ENCODE assay signal across 20 cellular contexts in genomic region chr4:151248519-151248918, GRCh38. TPM values are rescaled to one million over a fixed set of nuclear protein-coding genes. Genes with fewer than 3 reads are reported as not detected.
DNase-seq lines count a peak whose midpoint lies in the region; ATAC-seq and TF ChIP-seq lines count a peak whose summit lies in the region.
"Had no signal": no experiment of that assay in that cellular context is flagged by ENCODE, and none has a peak within 500 bp of the region (broad histone marks: within the 10 kb centered on the region; RNA-seq: fewer than 3 reads in every experiment).

No MANE protein-coding gene starts in this region.

- WGBS in right lobe of liver (ENCODE audit: insufficient coverage, low coverage, low lambda C conversion rate, missing lambda C conversion rate), result 35% methylated on average over 2 of the region's 2 CpGs

- peaks cover 0 to 69% (median 9%) of the 10 kb centered on the region in 4 donors for H3K4me1 ChIP-seq in right lobe of liver

- DNase-seq in HuH-7 (ENCODE audit: low spot score), result peak; percentile 47
- DNase-seq in left lobe of liver (ENCODE audit: low spot score), result peak; percentile 66
- peak in 1 of 3 donors; percentile 67 for DNase-seq in right lobe of liver
- DNase-seq in cerebellar cortex (ENCODE audit: low spot score), result no peak
- DNase-seq: C1 segment of cervical spinal cord; Calu3; CD4-positive, alpha-beta memory T cell; COR-L47; DMS53; DMS79 treated with DMSO at 0.1 percent for 48 hours; GM23248; HFFc6 had no signal

- intact Hi-C loops in right lobe of liver (cut with DNase I), result no loop called here

- H3K27me3 ChIP-seq in right lobe of liver, result no peaks in the 10 kb centered on the region

- ATAC-seq in left lobe of liver (peak; percentile 70), right lobe of liver (peak; percentile 54 to 79 (median 63)), HG03045 (IDR thresholded peaks at IDR 0.05; ENCODE audit: unreplicated experiment) (no peak), GM19452 (IDR thresholded peaks at IDR 0.05; ENCODE audit: unreplicated experiment) (no peak)
- ATAC-seq: GM12878 had no signal

- TF ChIP-seq POLR2A in right lobe of liver (IDR thresholded peaks at IDR 0.05), result no peak

- H3K9me3 ChIP-seq in right lobe of liver, result no peaks in the 10 kb centered on the region
- H3K9me3 ChIP-seq: HAP-1 had no signal

- no peak for TF ChIP-seq CTCF in right lobe of liver (IDR thresholded peaks at IDR 0.05)

- no peak overlapping the region for H3K4me3 ChIP-seq in right lobe of liver
- H3K4me3 ChIP-seq: GM12878, GM23248, HAP-1 had no signal

- H3K36me3 ChIP-seq in right lobe of liver, result no peaks in the 10 kb centered on the region
- H3K36me3 ChIP-seq: HAP-1 had no signal

- peak overlapping the region in 2 of 3 donors; percentile 39 to 88 for H3K27ac ChIP-seq in right lobe of liver
- H3K27ac ChIP-seq: GM23248 had no signal

RNA-seq across cellular contexts. Expression of gene PRSS48, which starts 28.4 kb away (rescaled TPM):
- total RNA-seq in left lobe of liver, result not detected
- not detected for total RNA-seq in right lobe of liver
- total RNA-seq: A172; A673; Calu3; CD4-positive, alpha-beta memory T cell; Daoy; G401; GM12878; GM23248; HFFc6 had no signal

Comparison
In these comparisons a context has a peak if more than half of its experiments do, and no peak if none do; other contexts are left out.
1. ATAC-seq: peak in left lobe of liver (single experiment) and right lobe of liver (4 of 4); none in HG03045 (single experiment) and GM19452 (single experiment).